In genomic region chr11:62648967-62649364, GRCh38 we compare ENCODE assay signal across 1 cellular context.
TF ChIP-seq lines count a peak whose summit lies in the region.

No MANE protein-coding gene starts in this region.

TF ChIP-seq in HepG2, 621 proteins besides CTCF, POLR2A, EP300 and RAD21:
- TF ChIP-seq CBX2 (IDR thresholded peaks at IDR 0.05; ENCODE audit: low read depth, low read length) = no peak
- TF ChIP-seq CBX2 (CRISPR knock-in tag; IDR thresholded peaks at IDR 0.05; ENCODE audit: low read depth) = no peak
- no peak for TF ChIP-seq MIER3 (CRISPR knock-in tag; IDR thresholded peaks at IDR 0.05; ENCODE audit: borderline replicate concordance)
- no peak for TF ChIP-seq ZNF841 (CRISPR knock-in tag; IDR thresholded peaks at IDR 0.05; ENCODE audit: borderline replicate concordance)
- TF ChIP-seq BRF2 (CRISPR knock-in tag; IDR thresholded peaks at IDR 0.05) = no peak
- 0 out of 2 replicates have a peak, but pooled peaks have one; percentile 21 for TF ChIP-seq ZC3H13 (CRISPR knock-in tag; IDR thresholded peaks at IDR 0.05)
- TF ChIP-seq NFE2L1 (CRISPR knock-in tag; IDR thresholded peaks at IDR 0.05; ENCODE audit: borderline replicate concordance) = no peak
- TF ChIP-seq ZGPAT (CRISPR knock-in tag; IDR thresholded peaks at IDR 0.05) = no peak
- no peak for TF ChIP-seq ZNF138 (CRISPR knock-in tag; IDR thresholded peaks at IDR 0.05; ENCODE audit: low read depth)
- no peak for TF ChIP-seq POLR2AphosphoS2 (IDR thresholded peaks at IDR 0.05; ENCODE audit: low read depth, low read length)
- no peak for TF ChIP-seq MEIS2 (CRISPR knock-in tag; IDR thresholded peaks at IDR 0.05)
- TF ChIP-seq AGO2 (optimal IDR thresholded peaks at IDR 0.05; ENCODE audit: low read depth, low read length) = peak; percentile 3
- TF ChIP-seq ZNF773 (CRISPR knock-in tag; IDR thresholded peaks at IDR 0.05; ENCODE audit: borderline replicate concordance) = no peak
- TF ChIP-seq SCMH1 (CRISPR knock-in tag; IDR thresholded peaks at IDR 0.05; ENCODE audit: borderline replicate concordance) = no peak
- no peak for TF ChIP-seq HDAC6 (IDR thresholded peaks at IDR 0.05; ENCODE audit: low read depth, low read length)
TF ChIP-seq in HepG2: peak in this region for 2.
